In the genomic region with DNA sequence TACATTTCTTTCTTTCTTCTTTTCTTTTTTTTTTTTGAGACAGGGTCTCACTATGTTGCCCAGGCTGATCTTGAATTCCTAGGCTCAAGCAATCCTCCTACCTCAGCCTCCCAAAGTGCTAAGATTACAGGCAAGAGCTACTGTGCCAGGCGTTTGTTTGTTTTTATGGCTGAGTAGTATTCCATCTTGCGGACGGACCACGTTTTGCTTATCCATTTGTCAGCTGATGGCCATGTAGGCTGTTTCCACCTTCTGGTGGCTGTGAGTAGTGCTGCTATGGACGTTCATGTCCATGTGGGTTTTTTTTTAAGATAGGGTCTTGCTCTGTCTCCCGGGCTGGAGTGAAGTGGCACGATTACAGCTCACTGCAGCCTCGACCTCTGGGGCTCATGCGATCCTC, we compare ENCODE assay signal across 12 cellular contexts. TPM values are rescaled to one million over a fixed set of nuclear protein-coding genes. Genes with fewer than 3 reads are reported as not detected.
DNase-seq lines count a peak whose midpoint lies in the region; ATAC-seq and TF ChIP-seq lines count a peak whose summit lies in the region.
"Had no signal": no experiment of that assay in that cellular context is flagged by ENCODE, and none has a peak within 500 bp of the region (broad histone marks: within the 10 kb centered on the region; RNA-seq: fewer than 3 reads in every experiment).

No MANE protein-coding gene starts in this region.

- TF ChIP-seq CTCF in natural killer cell (IDR thresholded peaks at IDR 0.05) = no peak
- TF ChIP-seq CTCF in epithelial cell of proximal tubule (conservative IDR thresholded peaks at IDR 0.05; ENCODE audit: low read depth, low read length) = peak; percentile 30
- no peak for TF ChIP-seq CTCF in stomach (IDR thresholded peaks at IDR 0.05)

- TF ChIP-seq POLR2A in stomach (IDR thresholded peaks at IDR 0.05) = no peak

- DNase-seq in natural killer cell treated with Interleukin-12 subunit alpha and Interleukin-12 subunit beta and Interleukin-15 and Interleukin-18, amount 100 ng/mL, for 72 hours (ENCODE audit: low spot score) = no peak
- DNase-seq in natural killer cell (no peak), RKO (ENCODE audit: low spot score) (peak; percentile 56), epithelial cell of proximal tubule (ENCODE audit: low read depth) (no peak), cerebellar nuclear complex (lab: John Stamatoyannopoulos, UW) (no peak), stomach (no peak), superior temporal gyrus (ENCODE audit: extremely low spot score) (no peak)
- DNase-seq: activated CD4-positive, alpha-beta T cell treated with anti-CD3 and anti-CD28 coated beads for 48 hours; colonic mucosa; NK-92 treated with Interleukin-12 subunit alpha and Interleukin-12 subunit beta, amount 100 ng/mL, for 24 hours; stimulated activated CD4-positive, alpha-beta T cell treated with anti-CD3 and anti-CD28 coated beads, Interleukin-12 subunit alpha, Interleukin-12 subunit beta, amount 100 ng/mL, for 4 hours had no signal

- no peaks in the 10 kb centered on the region for H3K27me3 Mint-ChIP-seq in natural killer cell treated with Interleukin-12 subunit alpha and Interleukin-12 subunit beta and Interleukin-15 and Interleukin-18, amount 100 ng/mL, for 72 hours
- peaks cover 0 to 8% of the 10 kb centered on the region in 2 donors for H3K27me3 Mint-ChIP-seq in natural killer cell (ENCODE audit: low read depth in 2 of 2)

- peaks cover 7 to 22% of the 10 kb centered on the region in 2 donors for H3K4me1 Mint-ChIP-seq in natural killer cell treated with Interleukin-12 subunit alpha and Interleukin-12 subunit beta and Interleukin-15 and Interleukin-18, amount 100 ng/mL, for 72 hours (ENCODE audit: low read depth in 2 of 2)
- H3K4me1 Mint-ChIP-seq in natural killer cell = peaks cover 6 to 19% of the 10 kb centered on the region in 2 donors

- H3K27ac ChIP-seq in stomach = no peak overlapping the region
- H3K27ac ChIP-seq: colonic mucosa had no signal

- H3K36me3 Mint-ChIP-seq in natural killer cell treated with Interleukin-12 subunit alpha and Interleukin-12 subunit beta and Interleukin-15 and Interleukin-18, amount 100 ng/mL, for 72 hours = no peaks in the 10 kb centered on the region
- no peaks in the 10 kb centered on the region for H3K36me3 Mint-ChIP-seq in natural killer cell

- no peak for ATAC-seq in natural killer cell treated with Interleukin-12 subunit alpha and Interleukin-12 subunit beta and Interleukin-15 and Interleukin-18, amount 100 ng/mL, for 72 hours
- no peak for ATAC-seq in natural killer cell
- no peak for ATAC-seq in GM19324 (IDR thresholded peaks at IDR 0.05; ENCODE audit: low FRiP score, unreplicated experiment)

- peak overlapping the region; percentile 1 to 25 for H3K27ac Mint-ChIP-seq in natural killer cell treated with Interleukin-12 subunit alpha and Interleukin-12 subunit beta and Interleukin-15 and Interleukin-18, amount 100 ng/mL, for 72 hours
- H3K27ac Mint-ChIP-seq in natural killer cell = no peak overlapping the region

- H3K4me3 Mint-ChIP-seq in natural killer cell treated with Interleukin-12 subunit alpha and Interleukin-12 subunit beta and Interleukin-15 and Interleukin-18, amount 100 ng/mL, for 72 hours = no peak overlapping the region
- no peak overlapping the region for H3K4me3 Mint-ChIP-seq in natural killer cell

- no peak overlapping the region for H3K4me3 ChIP-seq in epithelial cell of proximal tubule (ENCODE audit: low read depth, low read length)
- H3K4me3 ChIP-seq in stomach = peak overlapping the region in 2 of 4 donors; percentile 37 to 39

- intact Hi-C loops in natural killer cell (cut with micrococcal nuclease) = no loop called here
- intact Hi-C loops in stomach (cut with DNase I; ENCODE audit: low total_unique reads) = no loop called here

- no peaks in the 10 kb centered on the region for H3K27me3 ChIP-seq in stomach
- H3K27me3 ChIP-seq: colonic mucosa had no signal

- H3K9me3 ChIP-seq in stomach = no peaks in the 10 kb centered on the region
- H3K9me3 ChIP-seq: colonic mucosa had no signal

- peaks cover 0 to 21% (median 6%) of the 10 kb centered on the region in 4 donors for H3K4me1 ChIP-seq in stomach
- H3K4me1 ChIP-seq: colonic mucosa had no signal

- 73 to 84% (median 77%) methylated on average over 9 of the region's 9 CpGs for WGBS in stomach, 5 donors

- no peak for TF ChIP-seq EP300 in stomach (IDR thresholded peaks at IDR 0.05)

- H3K36me3 ChIP-seq in stomach = peaks cover 15 to 43% (median 34%) of the 10 kb centered on the region in 4 donors

- H3K9me3 Mint-ChIP-seq in natural killer cell treated with Interleukin-12 subunit alpha and Interleukin-12 subunit beta and Interleukin-15 and Interleukin-18, amount 100 ng/mL, for 72 hours = no peaks in the 10 kb centered on the region
- H3K9me3 Mint-ChIP-seq in natural killer cell = no peaks in the 10 kb centered on the region

RNA-seq across cellular contexts. Expression of a gene that starts 2.5 kb away (rescaled TPM):
- total RNA-seq in natural killer cell treated with Interleukin-12 subunit alpha and Interleukin-12 subunit beta and Interleukin-15 and Interleukin-18, amount 100 ng/mL, for 72 hours = 10 to 100 TPM; 10.0 to 18.0 TPM
- 10 to 100 TPM in 1 of 3 donors, 1 to 10 TPM in 2; 3.5 to 19.8 (median 9.1) TPM for total RNA-seq in natural killer cell
- 0.36 and 1.5 TPM in 2 replicates for total RNA-seq in epithelial cell of proximal tubule
- total RNA-seq in stomach = 10 to 100 TPM in 1 of 5 donors, 1 to 10 TPM in 2, under 1 TPM in 1, not detected in 1; 0.43 to 31.2 (median 3.9) TPM
- polyA plus RNA-seq in stomach = 1 to 10 TPM; 2.4 to 6.0 (median 4.9) TPM

RNA-seq across cellular contexts. Expression of a gene that starts 9.6 kb away (rescaled TPM):
- total RNA-seq in natural killer cell treated with Interleukin-12 subunit alpha and Interleukin-12 subunit beta and Interleukin-15 and Interleukin-18, amount 100 ng/mL, for 72 hours = 100 to 1,000 TPM; 162 to 168 TPM
- 100 to 1,000 TPM in 1 of 3 donors, 10 to 100 TPM in 2; 66.6 to 106 (median 78.3) TPM for total RNA-seq in natural killer cell
- 162 and 174 TPM in 2 replicates for total RNA-seq in epithelial cell of proximal tubule
- total RNA-seq in stomach = 100 to 1,000 TPM in 3 of 5 donors, 10 to 100 TPM in 2; 54.9 to 263 (median 128) TPM
- 10 to 100 TPM; 65.3 to 72.9 (median 71.0) TPM for polyA plus RNA-seq in stomach

RNA-seq across cellular contexts. Expression of a gene that starts 9.8 kb away (rescaled TPM):
- 10 to 100 TPM; 15.5 to 39.1 TPM for total RNA-seq in natural killer cell treated with Interleukin-12 subunit alpha and Interleukin-12 subunit beta and Interleukin-15 and Interleukin-18, amount 100 ng/mL, for 72 hours
- 10 to 100 TPM in 2 of 3 donors, 1 to 10 TPM in 1; 9.7 to 58.7 (median 14.7) TPM for total RNA-seq in natural killer cell
- total RNA-seq in epithelial cell of proximal tubule = 286 and 420 TPM in 2 replicates
- 100 to 1,000 TPM in 2 of 5 donors, 10 to 100 TPM in 3; 14.6 to 126 (median 97.0) TPM for total RNA-seq in stomach
- polyA plus RNA-seq in stomach = 100 to 1,000 TPM in 1 of 3 donors, 10 to 100 TPM in 2; 43.5 to 142 (median 76.6) TPM

RNA-seq across cellular contexts. Expression of a gene that starts 33.7 kb away (rescaled TPM):
- 10 to 100 TPM in 1 of 2 donors, 1 to 10 TPM in 1; 7.1 to 13.3 TPM for total RNA-seq in natural killer cell treated with Interleukin-12 subunit alpha and Interleukin-12 subunit beta and Interleukin-15 and Interleukin-18, amount 100 ng/mL, for 72 hours
- 10 to 100 TPM; 13.7 to 25.2 (median 15.0) TPM for total RNA-seq in natural killer cell
- 430 and 471 TPM in 2 replicates for total RNA-seq in epithelial cell of proximal tubule
- 10 to 100 TPM; 15.2 to 78.1 (median 53.3) TPM for total RNA-seq in stomach
- polyA plus RNA-seq in stomach = 10 to 100 TPM; 14.7 to 31.3 (median 22.7) TPM

RNA-seq across cellular contexts. Expression of a gene that starts 47.2 kb away (rescaled TPM):
- total RNA-seq in natural killer cell treated with Interleukin-12 subunit alpha and Interleukin-12 subunit beta and Interleukin-15 and Interleukin-18, amount 100 ng/mL, for 72 hours = 100 to 1,000 TPM in 1 of 2 donors, 10 to 100 TPM in 1; 57.9 to 135 TPM
- 100 to 1,000 TPM; 203 to 235 (median 216) TPM for total RNA-seq in natural killer cell
- 22.4 and 36.4 TPM in 2 replicates for total RNA-seq in epithelial cell of proximal tubule
- total RNA-seq in stomach = 100 to 1,000 TPM in 3 of 5 donors, 10 to 100 TPM in 2; 40.4 to 316 (median 143) TPM
- 100 to 1,000 TPM; 106 to 140 (median 136) TPM for polyA plus RNA-seq in stomach

Comparison
In these comparisons a context has a peak if more than half of its experiments do, and no peak if none do; other contexts are left out.
1. H3K27ac Mint-ChIP-seq: peak in natural killer cell treated with Interleukin-12 subunit alpha and Interleukin-12 subunit beta and Interleukin-15 and Interleukin-18, amount 100 ng/mL, for 72 hours (2 of 2); none in natural killer cell (0 of 2).